1 cellular context compared by ENCODE assay signal in the genomic region with DNA sequence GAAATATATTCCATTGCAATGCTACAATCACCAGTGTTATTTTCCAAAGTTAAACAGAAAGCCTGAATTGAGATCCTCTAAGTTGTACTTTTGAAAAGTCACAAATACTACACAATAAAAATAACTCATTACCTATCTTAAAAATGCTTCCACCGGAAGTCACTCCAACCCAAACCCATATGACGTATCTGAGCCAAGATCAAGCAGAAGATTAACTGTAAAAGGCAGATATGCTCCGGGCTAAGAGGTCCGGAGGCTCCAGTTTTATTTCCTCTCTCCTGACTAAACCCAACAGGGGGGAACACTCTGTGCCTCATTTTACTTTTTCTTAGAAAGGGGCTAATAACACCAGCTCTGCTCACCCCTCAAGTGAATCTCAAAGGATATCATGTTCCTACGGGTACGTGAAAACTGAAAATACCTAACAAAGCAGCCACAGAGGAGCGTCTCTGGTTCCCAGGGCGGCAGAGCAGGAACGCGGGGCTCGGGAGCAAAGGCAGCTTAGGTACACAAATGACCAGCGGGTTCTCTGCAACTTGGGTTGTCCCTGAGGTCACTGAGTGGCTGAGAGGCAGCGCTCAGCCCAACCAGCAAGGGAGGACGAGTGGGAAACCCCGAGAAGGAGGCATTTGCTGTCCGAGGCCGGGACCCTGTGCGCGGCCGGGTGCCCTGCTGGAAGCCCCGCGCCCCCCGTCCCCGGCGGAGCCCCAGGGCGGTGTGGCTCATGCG.
TF ChIP-seq lines count a peak whose summit lies in the region.

No MANE protein-coding gene starts in this region.

TF ChIP-seq in SK-N-SH, 30 proteins besides CTCF, POLR2A, EP300 and RAD21 (continued from another document):
- TF ChIP-seq, protein P1, sequence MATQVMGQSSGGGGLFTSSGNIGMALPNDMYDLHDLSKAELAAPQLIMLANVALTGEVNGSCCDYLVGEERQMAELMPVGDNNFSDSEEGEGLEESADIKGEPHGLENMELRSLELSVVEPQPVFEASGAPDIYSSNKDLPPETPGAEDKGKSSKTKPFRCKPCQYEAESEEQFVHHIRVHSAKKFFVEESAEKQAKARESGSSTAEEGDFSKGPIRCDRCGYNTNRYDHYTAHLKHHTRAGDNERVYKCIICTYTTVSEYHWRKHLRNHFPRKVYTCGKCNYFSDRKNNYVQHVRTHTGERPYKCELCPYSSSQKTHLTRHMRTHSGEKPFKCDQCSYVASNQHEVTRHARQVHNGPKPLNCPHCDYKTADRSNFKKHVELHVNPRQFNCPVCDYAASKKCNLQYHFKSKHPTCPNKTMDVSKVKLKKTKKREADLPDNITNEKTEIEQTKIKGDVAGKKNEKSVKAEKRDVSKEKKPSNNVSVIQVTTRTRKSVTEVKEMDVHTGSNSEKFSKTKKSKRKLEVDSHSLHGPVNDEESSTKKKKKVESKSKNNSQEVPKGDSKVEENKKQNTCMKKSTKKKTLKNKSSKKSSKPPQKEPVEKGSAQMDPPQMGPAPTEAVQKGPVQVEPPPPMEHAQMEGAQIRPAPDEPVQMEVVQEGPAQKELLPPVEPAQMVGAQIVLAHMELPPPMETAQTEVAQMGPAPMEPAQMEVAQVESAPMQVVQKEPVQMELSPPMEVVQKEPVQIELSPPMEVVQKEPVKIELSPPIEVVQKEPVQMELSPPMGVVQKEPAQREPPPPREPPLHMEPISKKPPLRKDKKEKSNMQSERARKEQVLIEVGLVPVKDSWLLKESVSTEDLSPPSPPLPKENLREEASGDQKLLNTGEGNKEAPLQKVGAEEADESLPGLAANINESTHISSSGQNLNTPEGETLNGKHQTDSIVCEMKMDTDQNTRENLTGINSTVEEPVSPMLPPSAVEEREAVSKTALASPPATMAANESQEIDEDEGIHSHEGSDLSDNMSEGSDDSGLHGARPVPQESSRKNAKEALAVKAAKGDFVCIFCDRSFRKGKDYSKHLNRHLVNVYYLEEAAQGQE (IDR thresholded peaks at IDR 0.05; ENCODE audit: low read depth, low read length) = no peak
